22 cellular contexts compared by ENCODE assay signal in genomic region chr4:115054836-115055235, GRCh38. TPM values are rescaled to one million over a fixed set of nuclear protein-coding genes. Genes with fewer than 3 reads are reported as not detected.
DNase-seq lines count a peak whose midpoint lies in the region; ATAC-seq and TF ChIP-seq lines count a peak whose summit lies in the region.
"Had no signal": no experiment of that assay in that cellular context is flagged by ENCODE, and none has a peak within 500 bp of the region (broad histone marks: within the 10 kb centered on the region; RNA-seq: fewer than 3 reads in every experiment).

No MANE protein-coding gene starts in this region.

- H3K4me3 Mint-ChIP-seq in nephron progenitor cell, result no peak overlapping the region
- H3K4me3 Mint-ChIP-seq: activated T-cell treated with anti-CD3 and anti-CD28 coated beads, Interleukin-2, amount 50 U/mL, for 72 hours; neural progenitor cell; stimulated activated memory B cell treated with anti-CD40 and anti-IgM and Interleukin-4, amounts not matched to agents 10 μg/mL and 1 μg/mL and 100 μg/mL, for 72 hours had no signal

- H3K27me3 Mint-ChIP-seq in nephron progenitor cell (ENCODE audit: low read depth, poor library complexity), result no peaks in the 10 kb centered on the region
- H3K27me3 Mint-ChIP-seq: stimulated activated memory B cell treated with anti-CD40 and anti-IgM and Interleukin-4, amounts not matched to agents 10 μg/mL and 1 μg/mL and 100 μg/mL, for 72 hours had no signal

- H3K36me3 Mint-ChIP-seq in nephron progenitor cell (ENCODE audit: low read depth), result no peaks in the 10 kb centered on the region
- H3K36me3 Mint-ChIP-seq: neural progenitor cell; stimulated activated memory B cell treated with anti-CD40 and anti-IgM and Interleukin-4, amounts not matched to agents 10 μg/mL and 1 μg/mL and 100 μg/mL, for 72 hours had no signal

- H3K9me3 Mint-ChIP-seq in nephron progenitor cell, result no peaks in the 10 kb centered on the region
- H3K9me3 Mint-ChIP-seq: neural progenitor cell; stimulated activated memory B cell treated with anti-CD40 and anti-IgM and Interleukin-4, amounts not matched to agents 10 μg/mL and 1 μg/mL and 100 μg/mL, for 72 hours had no signal

- intact Hi-C loops in gastrocnemius medialis (cut with DNase I; ENCODE audit: low total_unique reads), result no loop called here

- peak; percentile 54 for ATAC-seq in GM19025 (IDR thresholded peaks at IDR 0.05; ENCODE audit: low read depth, unreplicated experiment)
- ATAC-seq in HG03432 (IDR thresholded peaks at IDR 0.05; ENCODE audit: unreplicated experiment), result peak; percentile 78
- no peak for ATAC-seq in gastrocnemius medialis
- ATAC-seq: activated T-cell treated with anti-CD3 and anti-CD28 coated beads, Interleukin-2, amount 50 U/mL, for 72 hours; GM12878; stimulated activated memory B cell treated with anti-CD40 and anti-IgM and Interleukin-4, amounts not matched to agents 10 μg/mL and 1 μg/mL and 100 μg/mL, for 72 hours had no signal

- H3K27ac Mint-ChIP-seq in nephron progenitor cell, result no peak overlapping the region
- H3K27ac Mint-ChIP-seq: activated T-cell treated with anti-CD3 and anti-CD28 coated beads, Interleukin-2, amount 50 U/mL, for 72 hours; neural progenitor cell; stimulated activated memory B cell treated with anti-CD40 and anti-IgM and Interleukin-4, amounts not matched to agents 10 μg/mL and 1 μg/mL and 100 μg/mL, for 72 hours had no signal

- H3K9me3 ChIP-seq in gastrocnemius medialis, result no peaks in the 10 kb centered on the region
- H3K9me3 ChIP-seq: esophagus muscularis mucosa, thyroid gland had no signal

- no peaks in the 10 kb centered on the region for H3K4me1 ChIP-seq in gastrocnemius medialis
- H3K4me1 ChIP-seq: esophagus muscularis mucosa, neural progenitor cell, thyroid gland had no signal

- H3K36me3 ChIP-seq in gastrocnemius medialis, result no peaks in the 10 kb centered on the region
- H3K36me3 ChIP-seq: esophagus muscularis mucosa, neural progenitor cell, thyroid gland had no signal

- DNase-seq in SK-N-DZ (ENCODE audit: low spot score), result peak; percentile 1
- DNase-seq in left kidney (ENCODE audit: low read depth, low spot score), result peak; percentile 5
- DNase-seq in gastrocnemius medialis, result no peak
- DNase-seq in nephron progenitor cell, result no peak
- no peak for DNase-seq in inferior parietal cortex (ENCODE audit: extremely low spot score)
- DNase-seq: activated T-cell treated with anti-CD3 and anti-CD28 coated beads, Interleukin-2, amount 50 U/mL, for 72 hours; glutamatergic neuron; GM23248; mesendoderm; NCI-H1930; NCI-H510A treated with DMSO at 0.1 percent for 48 hours; thyroid gland had no signal

- H3K4me1 Mint-ChIP-seq in nephron progenitor cell, result no peaks in the 10 kb centered on the region
- H3K4me1 Mint-ChIP-seq: neural progenitor cell; stimulated activated memory B cell treated with anti-CD40 and anti-IgM and Interleukin-4, amounts not matched to agents 10 μg/mL and 1 μg/mL and 100 μg/mL, for 72 hours had no signal

- TF ChIP-seq CTCF in gastrocnemius medialis (IDR thresholded peaks at IDR 0.05 in 4 of 5, conservative IDR thresholded peaks at IDR 0.05 in 1 of 5) (no peak), nephron progenitor cell (IDR thresholded peaks at IDR 0.05) (no peak)

- no peaks in the 10 kb centered on the region for H3K27me3 ChIP-seq in gastrocnemius medialis
- H3K27me3 ChIP-seq: esophagus muscularis mucosa, neural progenitor cell, thyroid gland had no signal

- in situ Hi-C loops in gastrocnemius medialis (cut with MboI; ENCODE audit: low sequenced_read_pairs in 4 of 4), result no loop called here

- H3K27ac ChIP-seq in gastrocnemius medialis, result no peak overlapping the region
- H3K27ac ChIP-seq: esophagus muscularis mucosa, GM23248, neural progenitor cell, PC-9, thyroid gland had no signal

- no peak overlapping the region for H3K4me3 ChIP-seq in gastrocnemius medialis
- H3K4me3 ChIP-seq: esophagus muscularis mucosa, GM12878, GM23248, neural progenitor cell, PC-9, thyroid gland had no signal

- TF ChIP-seq POLR2A in gastrocnemius medialis (IDR thresholded peaks at IDR 0.05), result no peak

RNA-seq across cellular contexts. Expression of gene NDST4, which starts 58.6 kb away (rescaled TPM):
- not detected in 2 replicates for polyA plus RNA-seq in SK-N-DZ (2014; cell fraction: cytosol; rRNA removed)
- polyA plus RNA-seq in SK-N-DZ (2014; cell fraction: nucleus; rRNA removed), result not detected in 2 replicates
- total RNA-seq in gastrocnemius medialis, result not detected
- total RNA-seq: activated T-cell treated with anti-CD3 and anti-CD28 coated beads, Interleukin-2, amount 50 U/mL, for 72 hours; cardiac septum; esophagus muscularis mucosa; GM23248; M059J; PC-9 had no signal
- polyA plus RNA-seq: BJ, GM23248 had no signal

Comparison
In these comparisons a context has a peak if more than half of its experiments do, and no peak if none do; other contexts are left out.
1. ATAC-seq: peak in GM19025 (single experiment) and HG03432 (single experiment); none in gastrocnemius medialis (0 of 2).
2. DNase-seq: peak in SK-N-DZ (single experiment) and left kidney (single experiment); none in gastrocnemius medialis (0 of 2), nephron progenitor cell (single experiment) and inferior parietal cortex (single experiment).